In the genomic region with DNA sequence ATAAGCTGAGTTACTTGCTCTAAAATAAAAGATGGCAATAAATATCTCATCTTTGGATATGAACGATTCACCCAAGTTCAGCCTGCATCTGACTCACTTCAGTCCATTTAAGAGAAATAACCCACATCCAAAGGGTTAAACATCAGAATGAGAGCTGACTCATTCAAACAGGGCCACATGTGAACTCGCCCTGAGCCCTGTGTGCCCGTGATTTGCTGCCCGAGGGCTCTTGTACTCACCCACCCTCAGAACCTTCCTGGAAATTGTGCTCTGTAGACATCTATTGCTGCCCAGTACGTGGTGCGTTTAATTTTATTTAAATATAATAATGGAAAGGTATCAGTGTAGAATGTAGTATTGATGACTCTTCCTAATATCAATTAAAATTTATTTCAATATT, we compare ENCODE assay signal across 9 cellular contexts.
DNase-seq lines count a peak whose midpoint lies in the region; TF ChIP-seq lines count a peak whose summit lies in the region.
"Had no signal": no experiment of that assay in that cellular context is flagged by ENCODE, and none has a peak within 500 bp of the region (broad histone marks: within the 10 kb centered on the region; RNA-seq: fewer than 3 reads in every experiment).

No MANE protein-coding gene starts in this region.

- no peaks in the 10 kb centered on the region for H3F3A ChIP-seq in neural progenitor cell (ENCODE audit: low read depth)

- no peaks in the 10 kb centered on the region for H3K9me3 ChIP-seq in neural progenitor cell (ENCODE audit: low read depth)
- H3K9me3 ChIP-seq: pancreas had no signal

- no peak overlapping the region for H3K4me3 Mint-ChIP-seq in neural progenitor cell

- H3K4me1 Mint-ChIP-seq in neural progenitor cell = peaks cover 28% of the 10 kb centered on the region

- H3K27me3 Mint-ChIP-seq in neural progenitor cell (ENCODE audit: insufficient read depth, low read depth) = peaks cover 5% of the 10 kb centered on the region

- H3K27ac ChIP-seq in caudate nucleus (ENCODE audit: low read depth, low read length) (no peak overlapping the region), neural progenitor cell (no peak overlapping the region)

- H3K79me2 ChIP-seq in neural progenitor cell (ENCODE audit: low read depth) = no peaks in the 10 kb centered on the region

- no peak for TF ChIP-seq CTCF in neural progenitor cell (IDR thresholded peaks at IDR 0.05)

- H3K36me3 Mint-ChIP-seq in neural progenitor cell = peaks cover 13% of the 10 kb centered on the region

- no peaks in the 10 kb centered on the region for H3K9me3 Mint-ChIP-seq in neural progenitor cell

- no peak overlapping the region for H3K4me2 ChIP-seq in neural progenitor cell

- no peak overlapping the region for H3K9ac ChIP-seq in neural progenitor cell

- DNase-seq in NCI-H1092 treated with DMSO at 0.1 percent for 48 hours (lab: John Stamatoyannopoulos, UW) (peak; percentile 42), NCI-H1092 (lab: John Stamatoyannopoulos, UW) (no peak), fibroblast of the conjunctiva (ENCODE audit: low read depth) (peak; percentile 51), SIG-M5 treated with dmso at 0.1 percent for 504 hours (lab: John Stamatoyannopoulos, UW; ENCODE audit: unreplicated experiment) (no peak), caudate nucleus (lab: John Stamatoyannopoulos, UW) (no peak), neural progenitor cell (ENCODE audit: low spot score) (no peak)
- DNase-seq in activated CD4-positive, alpha-beta T cell treated with anti-CD3 and anti-CD28 coated beads, Interleukin-2, amount 50 U/mL, for 24 hours (ENCODE audit: low read depth in 1 of 2, low spot score in 1 of 2) = peak; percentile 14 to 42
- DNase-seq in stimulated activated CD4-positive, alpha-beta T cell treated with anti-CD3 and anti-CD28 coated beads, Interleukin-2, amount 100 ng/mL, for 4 hours (ENCODE audit: low read depth) = peak; percentile 27

- H3K27me3 ChIP-seq in neural progenitor cell = no peaks in the 10 kb centered on the region
- H3K27me3 ChIP-seq: pancreas had no signal

- H3K4me1 ChIP-seq in neural progenitor cell = peaks cover 13% of the 10 kb centered on the region

- H3K27ac Mint-ChIP-seq in neural progenitor cell = no peak overlapping the region

- H2AFZ ChIP-seq in neural progenitor cell (replicated peaks) = no peak overlapping the region

- peaks cover 28% of the 10 kb centered on the region for H4K20me1 ChIP-seq in neural progenitor cell (ENCODE audit: low read depth)

- H3K4me3 ChIP-seq in neural progenitor cell = no peak overlapping the region
- H3K4me3 ChIP-seq: pancreas had no signal

- H3K36me3 ChIP-seq in neural progenitor cell = no peaks in the 10 kb centered on the region
- H3K36me3 ChIP-seq: pancreas had no signal

Comparison
In these comparisons a context has a peak if more than half of its experiments do, and no peak if none do; other contexts are left out.
1. DNase-seq: peak in NCI-H1092 treated with DMSO at 0.1 percent for 48 hours (single experiment), activated CD4-positive, alpha-beta T cell treated with anti-CD3 and anti-CD28 coated beads, Interleukin-2, amount 50 U/mL, for 24 hours (2 of 2), fibroblast of the conjunctiva (single experiment) and stimulated activated CD4-positive, alpha-beta T cell treated with anti-CD3 and anti-CD28 coated beads, Interleukin-2, amount 100 ng/mL, for 4 hours (single experiment); none in NCI-H1092 (single experiment), SIG-M5 treated with dmso at 0.1 percent for 504 hours (single experiment), caudate nucleus (0 of 61) and neural progenitor cell (single experiment).